In genomic region chr1:245860681-245861552, GRCh38 we compare ENCODE assay signal across 14 cellular contexts.
A peak's percentile ranks its signal among the peaks of the same experiment; 100 is the strongest.
DNase-seq lines count a peak whose midpoint lies in the region; ATAC-seq and TF ChIP-seq lines count a peak whose summit lies in the region.
"Had no signal": no experiment of that assay in that cellular context is flagged by ENCODE, and none has a peak within 500 bp of the region (broad histone marks: within the 10 kb centered on the region; RNA-seq: fewer than 3 reads in every experiment).

No MANE protein-coding gene starts in this region.

- intact Hi-C loops in psoas muscle (cut with DNase I) = no loop called here

- DNase-seq in SK-N-MC (ENCODE audit: low read depth, low spot score) (no peak), fibroblast of mammary gland (ENCODE audit: low read depth) (peak; percentile 92), psoas muscle (no peak), T1000 (lab: John Stamatoyannopoulos, UW) (no peak), NCI-H2107 (lab: John Stamatoyannopoulos, UW) (no peak), NCI-H1417 (lab: John Stamatoyannopoulos, UW) (no peak)
- DNase-seq: activated gamma-delta T cell; foreskin melanocyte; Karpas-422; kidney glomerular epithelial cell; stimulated activated CD4-positive, alpha-beta T cell treated with anti-CD3 and anti-CD28 coated beads, Interleukin-1b, Interleukin-23, amount 100 ng/mL, for 48 hours; T-helper 2 cell had no signal

- peak overlapping the region in 1 of 10 experiments; percentile 29; a peak in 2 of 20 replicates for H3K4me3 ChIP-seq in BLaER1 treated with 17β-estradiol and CSF1 and Interleukin-3, amounts not matched to agents 10 nM and 100 nM
- H3K4me3 ChIP-seq in SK-N-MC (0 out of 2 replicates have a peak overlapping the region, but pooled peaks have one; percentile 7), fibroblast of mammary gland (ENCODE audit: control insufficient read depth, low read depth, low read length) (no peak overlapping the region), psoas muscle (no peak overlapping the region)

- H3K4me2 ChIP-seq in BLaER1 treated with 17β-estradiol and CSF1 and Interleukin-3, amounts not matched to agents 10 nM and 100 nM = peak overlapping the region; percentile 10 to 82 (median 66); a peak in 21 of 22 replicates

- H3K27me3 ChIP-seq in BLaER1 treated with 17β-estradiol and CSF1 and Interleukin-3, amounts not matched to agents 10 nM and 100 nM = no peaks in the 10 kb centered on the region
- H3K27me3 ChIP-seq in psoas muscle (ENCODE audit: insufficient read depth in 3 of 3, low read length in 2 of 3) = no peaks in the 10 kb centered on the region

- peak overlapping the region in 8 of 11 experiments; percentile 7 to 76 (median 64); a peak in 15 of 22 replicates for H3K27ac ChIP-seq in BLaER1 treated with 17β-estradiol and CSF1 and Interleukin-3, amounts not matched to agents 10 nM and 100 nM
- H3K27ac ChIP-seq in SK-N-MC (no peak overlapping the region), psoas muscle (no peak overlapping the region)

- peak in 3 of 4 donors; percentile 27 to 56 (median 53) for ATAC-seq in psoas muscle
- no peak for ATAC-seq in GM21529 (IDR thresholded peaks at IDR 0.05; ENCODE audit: unreplicated experiment)

- H3K9me3 ChIP-seq in BLaER1 treated with 17β-estradiol and CSF1 and Interleukin-3, amounts not matched to agents 10 nM and 100 nM (replicated peaks in 1 of 11) = no peaks in the 10 kb centered on the region
- H3K9me3 ChIP-seq in SK-N-MC (ENCODE audit: low read depth, low read length) (no peaks in the 10 kb centered on the region), psoas muscle (no peaks in the 10 kb centered on the region)

- H3K4me1 ChIP-seq in BLaER1 treated with 17β-estradiol and CSF1 and Interleukin-3, amounts not matched to agents 10 nM and 100 nM = peaks cover 16 to 33% (median 29%) of the 10 kb centered on the region in 10 experiments; a peak in 19 of 20 replicates
- no peaks in the 10 kb centered on the region for H3K4me1 ChIP-seq in psoas muscle

- peaks cover 9 to 36% (median 14%) of the 10 kb centered on the region in 11 experiments; a peak in 14 of 22 replicates for H3K36me3 ChIP-seq in BLaER1 treated with 17β-estradiol and CSF1 and Interleukin-3, amounts not matched to agents 10 nM and 100 nM
- H3K36me3 ChIP-seq in SK-N-MC (ENCODE audit: insufficient read depth, low read length) (no peaks in the 10 kb centered on the region), psoas muscle (ENCODE audit: insufficient read depth in 1 of 2, low read depth in 1 of 2) (no peaks in the 10 kb centered on the region)

- TF ChIP-seq CTCF in fibroblast of mammary gland (conservative IDR thresholded peaks at IDR 0.05; ENCODE audit: control insufficient read depth, insufficient read depth, low read depth, low read length) (peak; percentile 2), psoas muscle (IDR thresholded peaks at IDR 0.05) (no peak)

- H3K9ac ChIP-seq in BLaER1 treated with 17β-estradiol and CSF1 and Interleukin-3, amounts not matched to agents 10 nM and 100 nM = peak overlapping the region in 7 of 11 experiments; percentile 27 to 58 (median 52); a peak in 10 of 22 replicates
- no peak overlapping the region for H3K9ac ChIP-seq in SK-N-MC (ENCODE audit: insufficient read length)

- WGBS in psoas muscle, 3 donors = 37 to 61% (median 40%) methylated on average over 7 to 8 of the region's 8 CpGs

- H4K20me1 ChIP-seq in BLaER1 treated with 17β-estradiol and CSF1 and Interleukin-3, amounts not matched to agents 10 nM and 100 nM = no peaks in the 10 kb centered on the region

Comparison
In these comparisons a context has a peak if more than half of its experiments do, and no peak if none do; other contexts are left out.
1. H3K27ac ChIP-seq: peak in BLaER1 treated with 17β-estradiol and CSF1 and Interleukin-3, amounts not matched to agents 10 nM and 100 nM (8 of 11); none in SK-N-MC (single experiment) and psoas muscle (single experiment).